In the genomic region with DNA sequence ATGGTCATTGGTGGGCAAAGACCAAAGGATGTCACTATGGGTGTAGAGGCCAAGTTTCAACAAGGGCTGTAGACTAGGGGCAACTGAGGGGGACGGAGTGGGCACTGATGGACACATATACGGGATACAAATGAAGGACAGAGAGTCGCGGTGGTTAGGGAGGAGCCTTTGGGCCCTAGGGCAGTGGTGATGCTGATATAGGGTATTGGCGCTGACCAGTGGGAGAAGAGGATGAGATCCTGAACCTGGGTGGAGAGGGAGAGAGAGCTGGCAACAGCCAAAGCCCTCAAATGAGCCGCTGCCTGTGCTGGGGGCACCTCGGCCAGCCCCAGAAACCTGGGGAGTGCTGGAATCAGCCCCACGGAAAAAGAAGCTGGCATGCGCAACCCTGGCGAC, we compare ENCODE assay signal across 11 cellular contexts. TPM values are rescaled to one million over a fixed set of nuclear protein-coding genes. Genes with fewer than 3 reads are reported as not detected.
DNase-seq lines count a peak whose midpoint lies in the region; ATAC-seq and TF ChIP-seq lines count a peak whose summit lies in the region.
"Had no signal": no experiment of that assay in that cellular context is flagged by ENCODE, and none has a peak within 500 bp of the region (broad histone marks: within the 10 kb centered on the region; RNA-seq: fewer than 3 reads in every experiment).

No MANE protein-coding gene starts in this region.

- no peak overlapping the region for H3K18ac ChIP-seq in H9 (ENCODE audit: insufficient read length, low read depth, low read length)

- no peak overlapping the region for H4K91ac ChIP-seq in H9 (ENCODE audit: insufficient read length, low read depth, low read length)

- H3K23ac ChIP-seq in H9 (ENCODE audit: insufficient read length, low read depth, low read length): no peak overlapping the region

- H3K4me3 Mint-ChIP-seq in CD8-positive, alpha-beta memory T cell: peak overlapping the region; percentile 39 to 76 (median 52)
- H3K4me3 Mint-ChIP-seq in H9: peak overlapping the region; percentile 38 to 47; a peak in 4 of 5 replicates
- H3K4me3 Mint-ChIP-seq in activated naive CD8-positive, alpha-beta T cell treated with anti-CD3 and anti-CD28 coated beads, Interleukin-2, amount 50 U/mL, for 24 hours: peak overlapping the region; percentile 13
- peak overlapping the region; percentile 76 for H3K4me3 Mint-ChIP-seq in nephron progenitor cell

- no peak overlapping the region for H3K27ac Mint-ChIP-seq in CD8-positive, alpha-beta memory T cell
- H3K27ac Mint-ChIP-seq in H9: no peak overlapping the region
- H3K27ac Mint-ChIP-seq in activated naive CD8-positive, alpha-beta T cell treated with anti-CD3 and anti-CD28 coated beads, Interleukin-2, amount 50 U/mL, for 24 hours: no peak overlapping the region
- no peak overlapping the region for H3K27ac Mint-ChIP-seq in nephron progenitor cell

- no peak for ATAC-seq in activated naive CD8-positive, alpha-beta T cell treated with anti-CD3 and anti-CD28 coated beads, Interleukin-2, amount 50 U/mL, for 24 hours
- ATAC-seq in GM18909 (IDR thresholded peaks at IDR 0.05; ENCODE audit: poor library complexity, unreplicated experiment) (no peak), GM18520 (IDR thresholded peaks at IDR 0.05; ENCODE audit: unreplicated experiment) (no peak), HG02571 (IDR thresholded peaks at IDR 0.05; ENCODE audit: unreplicated experiment) (no peak)

- no peak overlapping the region for H2BK12ac ChIP-seq in H9 (ENCODE audit: insufficient read length, low read depth, low read length)

- H4K20me1 ChIP-seq in H9 (ENCODE audit: control insufficient read depth, insufficient read depth, insufficient read length): no peaks in the 10 kb centered on the region

- H3K56ac ChIP-seq in H9 (ENCODE audit: insufficient read length, low read depth, low read length): no peak overlapping the region

- no peak overlapping the region for H4K8ac ChIP-seq in H9 (replicated peaks; ENCODE audit: insufficient read length, low read depth, low read length)

- no peaks in the 10 kb centered on the region for H3K36me3 Mint-ChIP-seq in CD8-positive, alpha-beta memory T cell
- H3K36me3 Mint-ChIP-seq in H9 (ENCODE audit: insufficient read depth in 1 of 3, low read depth in 3 of 3) (no peaks in the 10 kb centered on the region; a peak in 1 of 7 replicates), nephron progenitor cell (ENCODE audit: low read depth) (no peaks in the 10 kb centered on the region)
- no peaks in the 10 kb centered on the region for H3K36me3 Mint-ChIP-seq in activated naive CD8-positive, alpha-beta T cell treated with anti-CD3 and anti-CD28 coated beads, Interleukin-2, amount 50 U/mL, for 24 hours (ENCODE audit: low read depth)

- H3K4ac ChIP-seq in H9 (ENCODE audit: low read depth, low read length): no peak overlapping the region

- peaks cover 25% of the 10 kb centered on the region for H3K27me3 ChIP-seq in CD8-positive, alpha-beta memory T cell (ENCODE audit: insufficient read depth, low read length, poor library complexity, severe bottlenecking)
- peaks cover 38% of the 10 kb centered on the region; the same call in 1 of the 2 replicates for H3K27me3 ChIP-seq in H9 (ENCODE audit: insufficient read depth, low read length)

- no peak overlapping the region for H3K27ac ChIP-seq in CD8-positive, alpha-beta memory T cell (ENCODE audit: low read depth, low read length)
- no peak overlapping the region for H3K27ac ChIP-seq in H9 (ENCODE audit: insufficient read length, low read depth, low read length)
- H3K27ac ChIP-seq: Peyer's patch, thyroid gland had no signal

- no peak overlapping the region for H2BK5ac ChIP-seq in H9 (ENCODE audit: insufficient read length, low read length)

- TF ChIP-seq CTCF in H9 (conservative IDR thresholded peaks at IDR 0.05) (no peak), nephron progenitor cell (IDR thresholded peaks at IDR 0.05) (no peak)

- H3K9me3 ChIP-seq in CD8-positive, alpha-beta memory T cell (ENCODE audit: low read length): no peaks in the 10 kb centered on the region
- H3K9me3 ChIP-seq in H9 (ENCODE audit: control insufficient read depth, low read depth, low read length): no peaks in the 10 kb centered on the region
- H3K9me3 ChIP-seq: Peyer's patch, thyroid gland had no signal

- H3K4me1 Mint-ChIP-seq in CD8-positive, alpha-beta memory T cell: peaks cover 7 to 17% (median 10%) of the 10 kb centered on the region in 3 donors
- H3K4me1 Mint-ChIP-seq in H9 (peaks cover 9 to 14% of the 10 kb centered on the region in 2 experiments), nephron progenitor cell (peaks cover 1% of the 10 kb centered on the region)
- H3K4me1 Mint-ChIP-seq in activated naive CD8-positive, alpha-beta T cell treated with anti-CD3 and anti-CD28 coated beads, Interleukin-2, amount 50 U/mL, for 24 hours: peaks cover 2% of the 10 kb centered on the region

- H3K79me1 ChIP-seq in H9 (ENCODE audit: insufficient read depth, low read depth, low read length, poor library complexity, severe bottlenecking): no peaks in the 10 kb centered on the region

- H2AK5ac ChIP-seq in H9 (ENCODE audit: insufficient read length, low read length): no peak overlapping the region

- H3T11ph ChIP-seq in H9 (ENCODE audit: low read length): no peak overlapping the region

- no peak overlapping the region for H3K14ac ChIP-seq in H9 (ENCODE audit: insufficient read depth, low read length)

- H2BK15ac ChIP-seq in H9 (ENCODE audit: low read depth, low read length): no peak overlapping the region

- no CpG with 5 or more reads among the region's 10 CpGs for WGBS in H9 (ENCODE audit: extremely low coverage, insufficient read length, low lambda C conversion rate)

- no peaks in the 10 kb centered on the region for H3K36me3 ChIP-seq in CD8-positive, alpha-beta memory T cell (ENCODE audit: insufficient read depth, low read length)
- H3K36me3 ChIP-seq: Peyer's patch, thyroid gland had no signal

- peaks cover 5% of the 10 kb centered on the region for H3K4me1 ChIP-seq in CD8-positive, alpha-beta memory T cell (ENCODE audit: insufficient read depth, low read length)
- no peaks in the 10 kb centered on the region for H3K4me1 ChIP-seq in H9 (ENCODE audit: insufficient read depth, low read length)

- no peak overlapping the region for H3K4me2 ChIP-seq in H9 (ENCODE audit: insufficient read depth, insufficient read length, low read length)

- peaks cover 3% of the 10 kb centered on the region for H3K23me2 ChIP-seq in H9 (ENCODE audit: insufficient read length, low read depth, low read length, poor library complexity, severe bottlenecking)

- no peak overlapping the region for H3K9ac ChIP-seq in H9 (ENCODE audit: extremely low read depth, insufficient read length, low read length)

- H3K79me2 ChIP-seq in H9 (ENCODE audit: insufficient read depth, low read length): no peaks in the 10 kb centered on the region

- POLR2A ChIA-PET in CD8-positive, alpha-beta memory T cell (lab: Charles Lee): interaction anchor here (1.0 kb wide), 1 partner anchor 100 kb away, joined by 4 read pairs; the partner anchor contains the start of gene ELMO2

- H3K9me3 Mint-ChIP-seq in CD8-positive, alpha-beta memory T cell: no peaks in the 10 kb centered on the region
- H3K9me3 Mint-ChIP-seq in H9 (no peaks in the 10 kb centered on the region; a peak in 1 of 5 replicates), nephron progenitor cell (no peaks in the 10 kb centered on the region)
- H3K9me3 Mint-ChIP-seq in activated naive CD8-positive, alpha-beta T cell treated with anti-CD3 and anti-CD28 coated beads, Interleukin-2, amount 50 U/mL, for 24 hours: no peaks in the 10 kb centered on the region

- H3K27me3 Mint-ChIP-seq in CD8-positive, alpha-beta memory T cell: peaks cover 60 to 80% of the 10 kb centered on the region in 2 donors
- peaks cover 87% of the 10 kb centered on the region for H3K27me3 Mint-ChIP-seq in H9 (ENCODE audit: low read depth)
- peaks cover 65% of the 10 kb centered on the region for H3K27me3 Mint-ChIP-seq in activated naive CD8-positive, alpha-beta T cell treated with anti-CD3 and anti-CD28 coated beads, Interleukin-2, amount 50 U/mL, for 24 hours
- H3K27me3 Mint-ChIP-seq in nephron progenitor cell (ENCODE audit: low read depth, poor library complexity): peaks cover 95% of the 10 kb centered on the region

- CTCF ChIA-PET in CD8-positive, alpha-beta memory T cell (lab: Charles Lee): interaction anchor here (0.8 to 3.5 kb wide), 13 partner anchors 10 to 137 kb away, joined by 3 to 18 read pairs (median 3); no protein-coding TSS in a partner anchor

- no peak overlapping the region for H2AFZ ChIP-seq in H9 (ENCODE audit: low read length)

- no peak overlapping the region for H2BK120ac ChIP-seq in H9 (ENCODE audit: low read depth, low read length, poor library complexity, severe bottlenecking)

- H2BK20ac ChIP-seq in H9 (ENCODE audit: low read depth, low read length, poor library complexity, severe bottlenecking): no peak overlapping the region

- no peak overlapping the region for H4K5ac ChIP-seq in H9 (ENCODE audit: insufficient read length, low read depth, low read length)

- no peak overlapping the region for H3K4me3 ChIP-seq in CD8-positive, alpha-beta memory T cell (ENCODE audit: low read length)

- DNase-seq in CD8-positive, alpha-beta memory T cell: no peak
- DNase-seq in H9 (no peak), nephron progenitor cell (no peak)
- DNase-seq in activated naive CD8-positive, alpha-beta T cell treated with anti-CD3 and anti-CD28 coated beads, Interleukin-2, amount 50 U/mL, for 24 hours: no peak
- DNase-seq: NCI-H2081 treated with DMSO at 0.1 percent for 48 hours had no signal

RNA-seq across cellular contexts. Expression of gene CDH22, which starts 1.6 kb away (rescaled TPM):
- not detected for total RNA-seq in CD8-positive, alpha-beta memory T cell
- not detected for polyA plus RNA-seq in CD8-positive, alpha-beta memory T cell
- total RNA-seq in H9 (2021): 0.20 TPM in 1 of 2 replicates, not detected in the other
- total RNA-seq: Peyer's patch had no signal
- polyA plus RNA-seq: BJ had no signal

Comparison
In these comparisons a context has a peak if more than half of its experiments do, and no peak if none do; other contexts are left out.
1. H3K4me3 Mint-ChIP-seq: peak in every context shown above with its lines; median percentile 76 in nephron progenitor cell; 52 in CD8-positive, alpha-beta memory T cell; 42 in H9; 13 in activated naive CD8-positive, alpha-beta T cell treated with anti-CD3 and anti-CD28 coated beads, Interleukin-2, amount 50 U/mL, for 24 hours.